Comparison of ENCODE assay signal across 8 cellular contexts in the genomic region with DNA sequence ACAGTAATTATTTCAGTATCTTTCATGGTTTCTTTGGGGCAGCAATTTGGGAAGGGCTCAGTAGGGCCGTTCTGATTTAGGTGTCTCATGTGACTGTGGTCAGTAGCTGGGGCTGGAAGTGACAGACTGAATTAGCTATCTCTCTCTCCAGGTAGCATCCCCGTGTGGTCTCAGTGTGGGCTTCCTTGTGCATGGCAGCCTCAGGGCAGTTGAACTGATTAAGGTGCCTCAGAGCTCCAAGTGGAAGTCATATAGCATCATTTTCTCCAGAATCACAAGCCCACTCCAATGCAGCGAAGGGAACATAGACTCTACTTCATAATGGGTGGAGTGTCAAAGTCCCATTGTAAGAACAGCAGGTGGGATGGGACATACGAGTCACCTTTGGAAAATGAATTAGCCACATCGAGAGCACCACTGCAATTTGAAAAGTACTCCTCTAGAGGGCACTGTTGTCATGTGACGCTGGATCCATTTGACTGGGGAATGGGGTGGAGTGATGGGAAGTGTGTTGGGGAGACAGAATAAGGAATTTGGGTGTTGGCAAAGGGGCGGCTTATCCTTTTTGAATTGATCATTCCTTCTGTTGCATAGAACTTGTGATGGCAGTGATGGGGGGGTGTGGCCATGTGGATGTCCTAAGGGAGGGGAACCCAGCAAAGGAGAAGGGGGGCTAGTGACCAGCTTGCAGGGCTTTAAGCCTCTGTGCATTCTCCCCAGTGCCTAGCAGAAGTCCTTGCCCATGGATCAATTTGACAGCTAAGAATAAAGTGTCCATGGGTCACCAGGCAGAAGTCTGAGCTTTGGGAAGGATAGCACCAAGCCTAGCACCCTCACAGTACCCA. TPM values are rescaled to one million over a fixed set of nuclear protein-coding genes. Genes with fewer than 3 reads are reported as not detected.
DNase-seq lines count a peak whose midpoint lies in the region; ATAC-seq, FAIRE-seq and TF ChIP-seq lines count a peak whose summit lies in the region.

No MANE protein-coding gene starts in this region.

- H3K4me3 ChIP-seq in WERI-Rb-1 (ENCODE audit: low read depth, low read length) (no peak overlapping the region), stomach (no peak overlapping the region)

- intact Hi-C loops in stomach (cut with DNase I; ENCODE audit: low total_unique reads), result loop anchor here (5.0 to 10.0 kb wide), 2 partner anchors 276 to 304 kb away; no protein-coding TSS in a partner anchor

- H3K27ac ChIP-seq in WERI-Rb-1, result no peak overlapping the region
- no peak overlapping the region for H3K27ac ChIP-seq in stomach

- no peak for ATAC-seq in HG03520 (IDR thresholded peaks at IDR 0.05; ENCODE audit: unreplicated experiment)

- H3K4me1 ChIP-seq in stomach, result no peaks in the 10 kb centered on the region

- TF ChIP-seq EP300 in stomach (IDR thresholded peaks at IDR 0.05), result no peak

- FAIRE-seq in G401.6 (lab: Jason Lieb, UNC), result peak; percentile 70

- H3K27me3 ChIP-seq in WERI-Rb-1 (ENCODE audit: insufficient read depth, low read depth, severe bottlenecking), result peaks cover 3% of the 10 kb centered on the region
- H3K27me3 ChIP-seq in stomach, result peaks cover 0 to 18% (median 0%) of the 10 kb centered on the region in 3 donors

- H3K36me3 ChIP-seq in WERI-Rb-1 (no peaks in the 10 kb centered on the region), stomach (no peaks in the 10 kb centered on the region)

- 3 to 9% (median 8%) methylated on average over 7 of the region's 7 CpGs for WGBS in stomach, 5 donors

- DNase-seq in 8988T, result peak; percentile 62
- peak; percentile 66 for DNase-seq in NCI-H1694 treated with DMSO at 0.1 percent for 48 hours (lab: John Stamatoyannopoulos, UW)
- DNase-seq in WERI-Rb-1, result peak; percentile 63
- DNase-seq in effector CD8-positive, alpha-beta T cell (lab: John Stamatoyannopoulos, UW), result peak; percentile 17
- peak; percentile 44 to 71 for DNase-seq in lung microvascular endothelial cell (ENCODE audit: low read depth in 2 of 2)
- no peak for DNase-seq in stomach

- TF ChIP-seq POLR2A in stomach (IDR thresholded peaks at IDR 0.05), result no peak

- no peaks in the 10 kb centered on the region for H3K9me3 ChIP-seq in WERI-Rb-1 (ENCODE audit: severe bottlenecking)
- no peaks in the 10 kb centered on the region for H3K9me3 ChIP-seq in stomach

- TF ChIP-seq CTCF in WERI-Rb-1 (IDR thresholded peaks at IDR 0.05; ENCODE audit: low read depth, low read length) (peak; percentile 89), stomach (IDR thresholded peaks at IDR 0.05) (peak in 5 of 7 experiments; percentile 49 to 69 (median 64))

RNA-seq across cellular contexts. Expression of a gene that starts 39.3 kb away (rescaled TPM):
- 10.7 and 20.3 TPM in 2 replicates for total RNA-seq in lung microvascular endothelial cell
- total RNA-seq in stomach, result 10 to 100 TPM in 3 of 5 donors, 1 to 10 TPM in 2; 5.3 to 37.1 (median 35.8) TPM
- polyA plus RNA-seq in stomach, result 10 to 100 TPM; 33.7 to 49.8 (median 39.8) TPM

RNA-seq across cellular contexts. Expression of a gene that starts 47.6 kb away (rescaled TPM):
- total RNA-seq in lung microvascular endothelial cell (141 and 197 TPM in 2 replicates), stomach (100 to 1,000 TPM in 2 of 5 donors, 10 to 100 TPM in 3; 37.2 to 318 (median 66.5) TPM)
- 100 to 1,000 TPM; 189 to 229 (median 192) TPM for polyA plus RNA-seq in stomach
